2 cellular contexts compared by ENCODE assay signal in the genomic region with DNA sequence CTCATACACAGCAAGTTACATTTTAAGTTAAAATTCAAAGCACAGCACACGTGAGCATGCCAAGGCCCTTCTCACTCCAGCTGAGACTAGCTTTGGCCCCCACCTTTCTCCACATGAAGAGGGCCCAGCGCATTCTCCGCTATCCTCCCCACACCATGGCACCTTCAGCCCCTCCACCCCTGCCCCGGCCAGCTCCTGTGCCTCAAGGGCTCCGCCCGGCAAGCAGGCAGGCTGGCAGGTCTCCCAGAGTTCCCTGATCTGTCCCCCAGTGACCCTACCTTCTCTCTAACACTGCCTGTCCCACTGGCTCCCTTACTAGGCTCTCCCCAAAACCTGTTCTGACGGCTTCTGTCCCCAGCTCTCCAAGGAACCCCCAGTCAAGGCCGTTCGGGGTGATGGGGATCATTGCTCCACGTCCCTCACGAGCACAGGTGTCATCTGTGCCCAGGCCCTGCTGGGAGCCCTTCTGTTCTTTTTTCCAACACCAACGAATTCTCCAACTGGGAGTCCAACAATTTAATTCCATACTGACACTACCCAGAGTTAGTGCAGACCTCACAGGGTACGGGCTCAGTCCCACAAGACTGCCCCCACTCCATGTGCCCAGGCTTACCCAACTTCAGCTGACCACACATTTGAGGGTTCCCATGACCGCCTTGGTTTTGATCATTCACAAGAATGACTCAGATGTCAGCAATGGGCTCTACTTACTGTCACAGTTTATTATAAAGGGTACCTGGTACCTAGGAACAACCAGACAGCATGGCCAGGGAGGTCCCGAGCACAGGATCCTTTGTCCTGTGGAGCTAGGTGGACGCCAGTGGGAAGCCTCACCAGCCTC.
TF ChIP-seq lines count a peak whose summit lies in the region.

No MANE protein-coding gene starts in this region.

TF ChIP-seq in HCT116, 20 proteins besides CTCF, POLR2A, EP300 and RAD21:
- TF ChIP-seq, protein P1, sequence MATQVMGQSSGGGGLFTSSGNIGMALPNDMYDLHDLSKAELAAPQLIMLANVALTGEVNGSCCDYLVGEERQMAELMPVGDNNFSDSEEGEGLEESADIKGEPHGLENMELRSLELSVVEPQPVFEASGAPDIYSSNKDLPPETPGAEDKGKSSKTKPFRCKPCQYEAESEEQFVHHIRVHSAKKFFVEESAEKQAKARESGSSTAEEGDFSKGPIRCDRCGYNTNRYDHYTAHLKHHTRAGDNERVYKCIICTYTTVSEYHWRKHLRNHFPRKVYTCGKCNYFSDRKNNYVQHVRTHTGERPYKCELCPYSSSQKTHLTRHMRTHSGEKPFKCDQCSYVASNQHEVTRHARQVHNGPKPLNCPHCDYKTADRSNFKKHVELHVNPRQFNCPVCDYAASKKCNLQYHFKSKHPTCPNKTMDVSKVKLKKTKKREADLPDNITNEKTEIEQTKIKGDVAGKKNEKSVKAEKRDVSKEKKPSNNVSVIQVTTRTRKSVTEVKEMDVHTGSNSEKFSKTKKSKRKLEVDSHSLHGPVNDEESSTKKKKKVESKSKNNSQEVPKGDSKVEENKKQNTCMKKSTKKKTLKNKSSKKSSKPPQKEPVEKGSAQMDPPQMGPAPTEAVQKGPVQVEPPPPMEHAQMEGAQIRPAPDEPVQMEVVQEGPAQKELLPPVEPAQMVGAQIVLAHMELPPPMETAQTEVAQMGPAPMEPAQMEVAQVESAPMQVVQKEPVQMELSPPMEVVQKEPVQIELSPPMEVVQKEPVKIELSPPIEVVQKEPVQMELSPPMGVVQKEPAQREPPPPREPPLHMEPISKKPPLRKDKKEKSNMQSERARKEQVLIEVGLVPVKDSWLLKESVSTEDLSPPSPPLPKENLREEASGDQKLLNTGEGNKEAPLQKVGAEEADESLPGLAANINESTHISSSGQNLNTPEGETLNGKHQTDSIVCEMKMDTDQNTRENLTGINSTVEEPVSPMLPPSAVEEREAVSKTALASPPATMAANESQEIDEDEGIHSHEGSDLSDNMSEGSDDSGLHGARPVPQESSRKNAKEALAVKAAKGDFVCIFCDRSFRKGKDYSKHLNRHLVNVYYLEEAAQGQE (IDR thresholded peaks at IDR 0.05; ENCODE audit: low read depth): no peak

TF ChIP-seq in GM12878, 131 proteins besides CTCF, POLR2A, EP300 and RAD21:
- TF ChIP-seq CBX3 (IDR thresholded peaks at IDR 0.05; ENCODE audit: borderline replicate concordance, low read depth) (no peak), STAT1 (conservative IDR thresholded peaks at IDR 0.05) (no peak), BRCA1 (IDR thresholded peaks at IDR 0.05; ENCODE audit: low read depth, low read length) (no peak), NR2C1 (IDR thresholded peaks at IDR 0.05) (no peak), SIN3A (IDR thresholded peaks at IDR 0.05; ENCODE audit: low read depth, low read length) (no peak), ATF7 (IDR thresholded peaks at IDR 0.05; ENCODE audit: low read depth) (no peak)
- TF ChIP-seq, protein P2, sequence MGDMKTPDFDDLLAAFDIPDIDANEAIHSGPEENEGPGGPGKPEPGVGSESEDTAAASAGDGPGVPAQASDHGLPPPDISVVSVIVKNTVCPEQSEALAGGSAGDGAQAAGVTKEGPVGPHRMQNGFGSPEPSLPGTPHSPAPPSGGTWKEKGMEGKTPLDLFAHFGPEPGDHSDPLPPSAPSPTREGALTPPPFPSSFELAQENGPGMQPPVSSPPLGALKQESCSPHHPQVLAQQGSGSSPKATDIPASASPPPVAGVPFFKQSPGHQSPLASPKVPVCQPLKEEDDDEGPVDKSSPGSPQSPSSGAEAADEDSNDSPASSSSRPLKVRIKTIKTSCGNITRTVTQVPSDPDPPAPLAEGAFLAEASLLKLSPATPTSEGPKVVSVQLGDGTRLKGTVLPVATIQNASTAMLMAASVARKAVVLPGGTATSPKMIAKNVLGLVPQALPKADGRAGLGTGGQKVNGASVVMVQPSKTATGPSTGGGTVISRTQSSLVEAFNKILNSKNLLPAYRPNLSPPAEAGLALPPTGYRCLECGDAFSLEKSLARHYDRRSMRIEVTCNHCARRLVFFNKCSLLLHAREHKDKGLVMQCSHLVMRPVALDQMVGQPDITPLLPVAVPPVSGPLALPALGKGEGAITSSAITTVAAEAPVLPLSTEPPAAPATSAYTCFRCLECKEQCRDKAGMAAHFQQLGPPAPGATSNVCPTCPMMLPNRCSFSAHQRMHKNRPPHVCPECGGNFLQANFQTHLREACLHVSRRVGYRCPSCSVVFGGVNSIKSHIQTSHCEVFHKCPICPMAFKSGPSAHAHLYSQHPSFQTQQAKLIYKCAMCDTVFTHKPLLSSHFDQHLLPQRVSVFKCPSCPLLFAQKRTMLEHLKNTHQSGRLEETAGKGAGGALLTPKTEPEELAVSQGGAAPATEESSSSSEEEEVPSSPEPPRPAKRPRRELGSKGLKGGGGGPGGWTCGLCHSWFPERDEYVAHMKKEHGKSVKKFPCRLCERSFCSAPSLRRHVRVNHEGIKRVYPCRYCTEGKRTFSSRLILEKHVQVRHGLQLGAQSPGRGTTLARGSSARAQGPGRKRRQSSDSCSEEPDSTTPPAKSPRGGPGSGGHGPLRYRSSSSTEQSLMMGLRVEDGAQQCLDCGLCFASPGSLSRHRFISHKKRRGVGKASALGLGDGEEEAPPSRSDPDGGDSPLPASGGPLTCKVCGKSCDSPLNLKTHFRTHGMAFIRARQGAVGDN (IDR thresholded peaks at IDR 0.05): no peak
- TF ChIP-seq, protein P3, sequence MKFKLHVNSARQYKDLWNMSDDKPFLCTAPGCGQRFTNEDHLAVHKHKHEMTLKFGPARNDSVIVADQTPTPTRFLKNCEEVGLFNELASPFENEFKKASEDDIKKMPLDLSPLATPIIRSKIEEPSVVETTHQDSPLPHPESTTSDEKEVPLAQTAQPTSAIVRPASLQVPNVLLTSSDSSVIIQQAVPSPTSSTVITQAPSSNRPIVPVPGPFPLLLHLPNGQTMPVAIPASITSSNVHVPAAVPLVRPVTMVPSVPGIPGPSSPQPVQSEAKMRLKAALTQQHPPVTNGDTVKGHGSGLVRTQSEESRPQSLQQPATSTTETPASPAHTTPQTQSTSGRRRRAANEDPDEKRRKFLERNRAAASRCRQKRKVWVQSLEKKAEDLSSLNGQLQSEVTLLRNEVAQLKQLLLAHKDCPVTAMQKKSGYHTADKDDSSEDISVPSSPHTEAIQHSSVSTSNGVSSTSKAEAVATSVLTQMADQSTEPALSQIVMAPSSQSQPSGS (IDR thresholded peaks at IDR 0.05; ENCODE audit: low read length): no peak
